In genomic region chr9:34275811-34276210, GRCh38 we compare ENCODE assay signal across 20 cellular contexts. TPM values are rescaled to one million over a fixed set of nuclear protein-coding genes. Genes with fewer than 3 reads are reported as not detected.
DNase-seq lines count a peak whose midpoint lies in the region; ATAC-seq and TF ChIP-seq lines count a peak whose summit lies in the region.
"Had no signal": no experiment of that assay in that cellular context is flagged by ENCODE, and none has a peak within 500 bp of the region (broad histone marks: within the 10 kb centered on the region; RNA-seq: fewer than 3 reads in every experiment).

No MANE protein-coding gene starts in this region.

- H3K36me3 ChIP-seq in mucosa of descending colon (ENCODE audit: low read depth) = no peaks in the 10 kb centered on the region

- H3K9me3 Mint-ChIP-seq in osteocyte (ENCODE audit: unreplicated experiment) = no peaks in the 10 kb centered on the region
- H3K9me3 Mint-ChIP-seq: CD14-positive monocyte; CD4-positive, alpha-beta memory T cell; CD4-positive, CD25-positive, alpha-beta regulatory T cell; CD8-positive, alpha-beta memory T cell had no signal

- no peaks in the 10 kb centered on the region for H3K9me3 ChIP-seq in mucosa of descending colon
- H3K9me3 ChIP-seq: BE2C, BLaER1 had no signal

- no peaks in the 10 kb centered on the region for H3K4me1 Mint-ChIP-seq in osteocyte (ENCODE audit: unreplicated experiment)

- no peaks in the 10 kb centered on the region for H3K27me3 Mint-ChIP-seq in osteocyte (ENCODE audit: unreplicated experiment)
- H3K27me3 Mint-ChIP-seq: CD4-positive, alpha-beta memory T cell; CD4-positive, CD25-positive, alpha-beta regulatory T cell; CD8-positive, alpha-beta memory T cell had no signal

- intact Hi-C loops in left colon (cut with DNase I, micrococcal nuclease) = no loop called here
- intact Hi-C loops in mucosa of descending colon (cut with DNase I, micrococcal nuclease) = no loop called here

- ATAC-seq in left colon (peak; percentile 27), mucosa of descending colon (peak; percentile 20), GM21786 (IDR thresholded peaks at IDR 0.05; ENCODE audit: unreplicated experiment) (no peak)
- ATAC-seq: GM12878 had no signal

- no peaks in the 10 kb centered on the region for H3K4me1 ChIP-seq in mucosa of descending colon (ENCODE audit: low read depth)

- H3K36me3 Mint-ChIP-seq in osteocyte (ENCODE audit: unreplicated experiment) = no peaks in the 10 kb centered on the region
- H3K36me3 Mint-ChIP-seq: CD4-positive, alpha-beta memory T cell; CD4-positive, CD25-positive, alpha-beta regulatory T cell; CD8-positive, alpha-beta memory T cell had no signal

- no peak for DNase-seq in left colon
- no peak for DNase-seq in mucosa of descending colon
- peak; percentile 19 for DNase-seq in osteocyte (ENCODE audit: extremely low spot score, unreplicated experiment)
- DNase-seq in 8988T = no peak
- DNase-seq: ACHN; BE2C; C1 segment of cervical spinal cord; CD4-positive, alpha-beta memory T cell; CD4-positive, CD25-positive, alpha-beta regulatory T cell; CD8-positive, alpha-beta memory T cell; COR-L47; DMS53; DMS79; DND-41; EL; GDM1 had no signal

- TF ChIP-seq CTCF in mucosa of descending colon (IDR thresholded peaks at IDR 0.05) = no peak
- no peak for TF ChIP-seq CTCF in osteocyte (IDR thresholded peaks at IDR 0.05)

- H3K4me3 ChIP-seq in mucosa of descending colon = no peak overlapping the region
- H3K4me3 ChIP-seq: BLaER1, GM12878 had no signal

- H3K4me3 Mint-ChIP-seq in osteocyte (ENCODE audit: unreplicated experiment) = no peak overlapping the region
- H3K4me3 Mint-ChIP-seq: CD14-positive monocyte; CD4-positive, alpha-beta memory T cell; CD4-positive, CD25-positive, alpha-beta regulatory T cell; CD8-positive, alpha-beta memory T cell had no signal

- no peak overlapping the region for H3K27ac Mint-ChIP-seq in osteocyte (ENCODE audit: unreplicated experiment)
- H3K27ac Mint-ChIP-seq: CD14-positive monocyte; CD4-positive, alpha-beta memory T cell; CD4-positive, CD25-positive, alpha-beta regulatory T cell; CD8-positive, alpha-beta memory T cell had no signal

RNA-seq across cellular contexts. Expression of gene KIF24, which starts 53.3 kb away (rescaled TPM):
- 1 to 10 TPM; 1.3 to 2.2 TPM for total RNA-seq in left colon
- total RNA-seq in mucosa of descending colon = 1 to 10 TPM; 1.3 to 2.8 (median 1.8) TPM
- 1.4 and 1.5 TPM in 2 replicates for total RNA-seq in osteocyte

RNA-seq across cellular contexts. Expression of gene NUDT2, which starts 53.6 kb away (rescaled TPM):
- 10 to 100 TPM; 14.0 to 19.2 TPM for total RNA-seq in left colon
- 10 to 100 TPM; 14.9 to 19.9 (median 17.2) TPM for total RNA-seq in mucosa of descending colon
- total RNA-seq in osteocyte = 20.5 and 24.1 TPM in 2 replicates
